1 cellular context compared by ENCODE assay signal in the genomic region with DNA sequence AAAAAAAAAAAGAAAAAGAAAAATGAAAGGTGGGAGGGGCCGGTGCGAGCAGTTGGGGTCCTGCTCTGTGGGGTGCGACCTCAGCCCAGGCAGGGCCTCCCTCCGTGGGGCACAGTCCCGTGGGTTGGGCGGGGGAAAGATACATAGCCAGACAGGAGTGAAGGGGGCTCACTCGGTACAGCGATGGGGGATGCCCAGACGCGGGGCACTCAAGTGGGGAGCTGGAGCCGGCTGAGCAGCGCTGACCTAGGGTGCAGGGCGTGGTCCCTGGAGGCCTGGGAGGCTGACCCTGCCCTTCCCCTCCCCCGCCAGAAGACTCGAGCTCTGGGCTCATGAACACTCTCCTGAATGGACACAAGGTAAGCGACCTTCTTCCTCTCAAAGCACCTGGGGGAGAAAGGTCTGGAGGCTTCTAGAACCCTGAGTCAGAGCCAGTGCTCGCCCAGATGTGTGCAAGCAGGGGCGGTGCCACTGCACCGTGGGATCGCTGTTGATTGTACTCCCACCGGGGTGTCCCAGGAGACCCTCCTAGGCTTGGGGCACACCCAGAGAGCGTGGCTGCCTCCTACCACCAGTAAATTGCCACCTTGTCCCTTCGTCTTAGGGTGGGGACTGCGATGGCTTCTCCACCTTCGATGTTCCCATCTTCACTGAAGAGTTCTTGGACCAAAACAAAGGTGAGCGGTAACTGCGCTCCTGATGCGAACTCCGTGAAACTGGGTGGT.
TF ChIP-seq lines count a peak whose summit lies in the region.

No MANE protein-coding gene starts in this region.

TF ChIP-seq in H1, 55 proteins besides CTCF, POLR2A, EP300 and RAD21:
- TF ChIP-seq NRF1 (IDR thresholded peaks at IDR 0.05; ENCODE audit: low read depth, low read length) = no peak
- no peak for TF ChIP-seq TEAD4 (IDR thresholded peaks at IDR 0.05; ENCODE audit: low read depth, low read length)
- TF ChIP-seq SP1 (IDR thresholded peaks at IDR 0.05; ENCODE audit: low read depth, low read length) = no peak
- TF ChIP-seq TAF7 (optimal IDR thresholded peaks at IDR 0.05; ENCODE audit: borderline replicate concordance, low read depth, low read length) = no peak
- no peak for TF ChIP-seq ZNF274 (IDR thresholded peaks at IDR 0.05; ENCODE audit: borderline replicate concordance, extremely low read depth, low read length)
- TF ChIP-seq GTF2F1 (IDR thresholded peaks at IDR 0.05; ENCODE audit: borderline replicate concordance, low read depth, low read length) = no peak
- TF ChIP-seq RFX5 (IDR thresholded peaks at IDR 0.05; ENCODE audit: borderline replicate concordance, low read depth, low read length) = no peak
- no peak for TF ChIP-seq YY1 (IDR thresholded peaks at IDR 0.05; ENCODE audit: low read depth, low read length)
- TF ChIP-seq FOSL1 (IDR thresholded peaks at IDR 0.05; ENCODE audit: insufficient read depth, low read depth, low read length) = no peak
- no peak for TF ChIP-seq KDM5A (IDR thresholded peaks at IDR 0.05; ENCODE audit: low read length)
- no peak for TF ChIP-seq RXRA (IDR thresholded peaks at IDR 0.05; ENCODE audit: insufficient read depth, low read depth, low read length)
- no peak for TF ChIP-seq EGR1 (IDR thresholded peaks at IDR 0.05; ENCODE audit: borderline replicate concordance, low read depth, low read length)
- TF ChIP-seq, protein P1, sequence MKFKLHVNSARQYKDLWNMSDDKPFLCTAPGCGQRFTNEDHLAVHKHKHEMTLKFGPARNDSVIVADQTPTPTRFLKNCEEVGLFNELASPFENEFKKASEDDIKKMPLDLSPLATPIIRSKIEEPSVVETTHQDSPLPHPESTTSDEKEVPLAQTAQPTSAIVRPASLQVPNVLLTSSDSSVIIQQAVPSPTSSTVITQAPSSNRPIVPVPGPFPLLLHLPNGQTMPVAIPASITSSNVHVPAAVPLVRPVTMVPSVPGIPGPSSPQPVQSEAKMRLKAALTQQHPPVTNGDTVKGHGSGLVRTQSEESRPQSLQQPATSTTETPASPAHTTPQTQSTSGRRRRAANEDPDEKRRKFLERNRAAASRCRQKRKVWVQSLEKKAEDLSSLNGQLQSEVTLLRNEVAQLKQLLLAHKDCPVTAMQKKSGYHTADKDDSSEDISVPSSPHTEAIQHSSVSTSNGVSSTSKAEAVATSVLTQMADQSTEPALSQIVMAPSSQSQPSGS (IDR thresholded peaks at IDR 0.05; ENCODE audit: low read length) = no peak
- TF ChIP-seq TCF12 (IDR thresholded peaks at IDR 0.05; ENCODE audit: low read depth, low read length) = no peak
- TF ChIP-seq, protein P2, sequence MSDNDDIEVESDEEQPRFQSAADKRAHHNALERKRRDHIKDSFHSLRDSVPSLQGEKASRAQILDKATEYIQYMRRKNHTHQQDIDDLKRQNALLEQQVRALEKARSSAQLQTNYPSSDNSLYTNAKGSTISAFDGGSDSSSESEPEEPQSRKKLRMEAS (IDR thresholded peaks at IDR 0.05) = no peak
- no peak for TF ChIP-seq TBP (IDR thresholded peaks at IDR 0.05; ENCODE audit: low read depth, low read length)
- TF ChIP-seq SIX5 (IDR thresholded peaks at IDR 0.05; ENCODE audit: low read depth, low read length) = no peak
- TF ChIP-seq CBX5 (IDR thresholded peaks at IDR 0.05; ENCODE audit: low read depth, low read length) = no peak
- TF ChIP-seq JUND (IDR thresholded peaks at IDR 0.05; ENCODE audit: low read length) = no peak
- no peak for TF ChIP-seq KDM4A (IDR thresholded peaks at IDR 0.05; ENCODE audit: low read depth, low read length, severe bottlenecking)
